8 cellular contexts compared by ENCODE assay signal in the genomic region with DNA sequence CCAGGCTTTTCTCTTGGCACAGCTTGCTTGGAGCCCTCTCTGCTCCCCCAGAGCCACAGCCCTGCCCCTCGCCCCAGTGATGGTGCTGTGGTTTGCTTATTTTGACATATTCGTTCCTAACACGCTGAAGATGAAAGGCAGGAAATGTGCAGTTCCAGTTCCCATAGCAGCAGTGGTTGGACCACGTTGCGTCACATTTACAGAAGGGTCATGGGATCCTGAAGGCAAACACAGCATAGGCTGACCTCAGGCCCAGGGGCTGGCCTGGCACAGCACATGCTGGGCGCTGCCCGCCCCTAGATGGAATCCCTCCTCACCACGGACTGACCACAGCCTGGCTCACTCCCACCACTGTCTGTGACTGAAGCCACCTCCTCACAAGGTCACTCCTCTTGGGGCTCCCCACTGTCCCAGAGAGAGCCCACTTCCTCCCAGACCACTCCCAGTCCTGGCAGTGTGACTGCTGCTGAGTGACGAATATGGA. TPM values are rescaled to one million over a fixed set of nuclear protein-coding genes. Genes with fewer than 3 reads are reported as not detected.
DNase-seq lines count a peak whose midpoint lies in the region; ATAC-seq and TF ChIP-seq lines count a peak whose summit lies in the region.

No MANE protein-coding gene starts in this region.

- peak; percentile 93 for ATAC-seq in activated CD8-positive, alpha-beta T cell treated with anti-CD3 and anti-CD28 coated beads for 36 hours

- no peaks in the 10 kb centered on the region for H3K36me3 Mint-ChIP-seq in activated CD8-positive, alpha-beta T cell treated with anti-CD3 and anti-CD28 coated beads for 36 hours (ENCODE audit: low read depth)

- intact Hi-C loops in activated CD8-positive, alpha-beta T cell treated with anti-CD3 and anti-CD28 coated beads for 36 hours (cut with micrococcal nuclease) = loop anchor here (5.0 kb wide), 1 partner anchor 59 kb away; no protein-coding TSS in a partner anchor
- intact Hi-C loops in ovary (cut with DNase I) = loop anchor here in 1 of 4 donors (10.0 kb wide), 1 partner anchor 216 kb away; no protein-coding TSS in a partner anchor

- in situ Hi-C loops in GM13976 (cut with MboI; ENCODE audit: low sequenced_read_pairs, unreplicated experiment) = no loop called here

- H3K9me3 Mint-ChIP-seq in activated CD8-positive, alpha-beta T cell treated with anti-CD3 and anti-CD28 coated beads for 36 hours = no peaks in the 10 kb centered on the region

- H3K4me1 ChIP-seq in ovary (ENCODE audit: insufficient read depth) = no peaks in the 10 kb centered on the region

- TF ChIP-seq POLR2A in ovary (IDR thresholded peaks at IDR 0.05) = no peak

- WGBS in ovary, 3 donors = 26 to 44% (median 44%) methylated on average over 9 of the region's 9 CpGs

- H3K27ac ChIP-seq in ovary = no peak overlapping the region

- DNase-seq in GM13976 (ENCODE audit: low spot score) (peak; percentile 71), HS-5 (ENCODE audit: low read depth) (peak; percentile 86), ovary (peak in 4 of 5 donors; percentile 17 to 53 (median 34)), ureter (ENCODE audit: low spot score) (peak; percentile 54), GM19240 (ENCODE audit: insufficient read length, low spot score) (no peak), NCI-H69 (lab: John Stamatoyannopoulos, UW) (no peak)
- DNase-seq in activated CD8-positive, alpha-beta T cell treated with anti-CD3 and anti-CD28 coated beads for 36 hours = peak; percentile 94
- peak; percentile 51 for DNase-seq in effector CD8-positive, alpha-beta T cell (lab: John Stamatoyannopoulos, UW)

- H3K36me3 ChIP-seq in ovary = no peaks in the 10 kb centered on the region

- no peaks in the 10 kb centered on the region for H3K27me3 Mint-ChIP-seq in activated CD8-positive, alpha-beta T cell treated with anti-CD3 and anti-CD28 coated beads for 36 hours

- POLR2A ChIA-PET in activated CD8-positive, alpha-beta T cell treated with anti-CD3 and anti-CD28 coated beads for 36 hours (lab: Charles Lee) = interaction anchor here (0.9 to 1.2 kb wide), 3 partner anchors 12 to 28 kb away, joined by 3 to 5 read pairs (median 3); no protein-coding TSS in a partner anchor

- H3K9me3 ChIP-seq in ovary = no peaks in the 10 kb centered on the region

- peak overlapping the region; percentile 88 for H3K27ac Mint-ChIP-seq in activated CD8-positive, alpha-beta T cell treated with anti-CD3 and anti-CD28 coated beads for 36 hours

- CTCF ChIA-PET in activated CD8-positive, alpha-beta T cell treated with anti-CD3 and anti-CD28 coated beads for 36 hours (lab: Charles Lee) = interaction anchor here (1.1 to 12.3 kb wide), 2 partner anchors 11 to 30 kb away, joined by 3 to 105 read pairs; no protein-coding TSS in a partner anchor

- TF ChIP-seq CTCF in GM13976 (IDR thresholded peaks at IDR 0.05; ENCODE audit: borderline replicate concordance, control extremely low read depth, extremely low read depth, insufficient read depth, missing control alignments) = no peak
- no peak for TF ChIP-seq CTCF in activated CD8-positive, alpha-beta T cell treated with anti-CD3 and anti-CD28 coated beads for 36 hours (IDR thresholded peaks at IDR 0.05)
- no peak for TF ChIP-seq CTCF in ovary (IDR thresholded peaks at IDR 0.05)

- no peak for TF ChIP-seq EP300 in ovary (IDR thresholded peaks at IDR 0.05)

- H3K27me3 ChIP-seq in ovary = no peaks in the 10 kb centered on the region

- no peak overlapping the region for H3K4me3 ChIP-seq in ovary

- peak overlapping the region; percentile 4 for H3K4me3 Mint-ChIP-seq in activated CD8-positive, alpha-beta T cell treated with anti-CD3 and anti-CD28 coated beads for 36 hours

- peaks cover 49% of the 10 kb centered on the region for H3K4me1 Mint-ChIP-seq in activated CD8-positive, alpha-beta T cell treated with anti-CD3 and anti-CD28 coated beads for 36 hours (ENCODE audit: low read depth)

RNA-seq across cellular contexts. Expression of gene CHRNA1, which starts 14.2 kb away (rescaled TPM):
- not detected for total RNA-seq in activated CD8-positive, alpha-beta T cell treated with anti-CD3 and anti-CD28 coated beads for 36 hours
- total RNA-seq in ovary (1 to 10 TPM in 1 of 7 donors, not detected in 6; 1.4 TPM), ureter (0.34 TPM)
- under 1 TPM; 0.05 to 0.45 TPM for polyA plus RNA-seq in ovary

Comparison
In these comparisons a context has a peak if more than half of its experiments do, and no peak if none do; other contexts are left out.
1. DNase-seq: peak in GM13976 (single experiment), HS-5 (single experiment), activated CD8-positive, alpha-beta T cell treated with anti-CD3 and anti-CD28 coated beads for 36 hours (single experiment), effector CD8-positive, alpha-beta T cell (single experiment), ovary (4 of 5) and ureter (single experiment); none in GM19240 (single experiment) and NCI-H69 (single experiment).